ENCODE assay signal across 9 cellular contexts in genomic region chr2:8821276-8822217, GRCh38. TPM values are rescaled to one million over a fixed set of nuclear protein-coding genes. Genes with fewer than 3 reads are reported as not detected.
DNase-seq lines count a peak whose midpoint lies in the region; ATAC-seq and TF ChIP-seq lines count a peak whose summit lies in the region.
"Had no signal": no experiment of that assay in that cellular context is flagged by ENCODE, and none has a peak within 500 bp of the region (broad histone marks: within the 10 kb centered on the region; RNA-seq: fewer than 3 reads in every experiment).

No MANE protein-coding gene starts in this region.

- peak overlapping the region; percentile 24 for H3K27ac Mint-ChIP-seq in HFFc6
- no peak overlapping the region for H3K27ac Mint-ChIP-seq in activated CD8-positive, alpha-beta T cell treated with anti-CD3 and anti-CD28 coated beads, Interleukin-2, amount 10 ng/mL, durations not matched to agents 7 days and 5 days
- H3K27ac Mint-ChIP-seq: activated CD4-positive, alpha-beta memory T cell treated with anti-CD3 and anti-CD28 coated beads, Interleukin-2, amount 10 ng/mL, durations not matched to agents 7 days and 5 days had no signal

- peak overlapping the region; percentile 13 to 22 for H3K27ac ChIP-seq in breast epithelium

- H3K4me3 Mint-ChIP-seq in HFFc6: no peak overlapping the region
- H3K4me3 Mint-ChIP-seq in activated CD8-positive, alpha-beta T cell treated with anti-CD3 and anti-CD28 coated beads, Interleukin-2, amount 10 ng/mL, durations not matched to agents 7 days and 5 days: no peak overlapping the region
- H3K4me3 Mint-ChIP-seq: activated CD4-positive, alpha-beta memory T cell treated with anti-CD3 and anti-CD28 coated beads, Interleukin-2, amount 10 ng/mL, durations not matched to agents 7 days and 5 days had no signal

- ATAC-seq in left lobe of liver (peak; percentile 92), HG02981 (IDR thresholded peaks at IDR 0.05; ENCODE audit: unreplicated experiment) (no peak)
- no peak for ATAC-seq in activated CD8-positive, alpha-beta T cell treated with anti-CD3 and anti-CD28 coated beads, Interleukin-2, amount 10 ng/mL, durations not matched to agents 7 days and 5 days

- H3K4me3 ChIP-seq in breast epithelium: no peak overlapping the region

- DNase-seq in HFFc6 (peak; percentile 12), breast epithelium (ENCODE audit: low spot score in 2 of 2) (peak in 1 of 2 donors; percentile 35), left lobe of liver (ENCODE audit: low spot score) (peak; percentile 85), stromal cell of bone marrow (ENCODE audit: low read depth) (peak; percentile 66), cortex of kidney (lab: John Stamatoyannopoulos, UW) (no peak), NCI-H146 (lab: John Stamatoyannopoulos, UW) (no peak)
- DNase-seq in activated CD8-positive, alpha-beta T cell treated with anti-CD3 and anti-CD28 coated beads, Interleukin-2, amount 10 ng/mL, durations not matched to agents 7 days and 5 days: no peak
- DNase-seq: activated CD4-positive, alpha-beta memory T cell treated with anti-CD3 and anti-CD28 coated beads, Interleukin-2, amount 10 ng/mL, durations not matched to agents 7 days and 5 days had no signal

- TF ChIP-seq CTCF in HFFc6 (IDR thresholded peaks at IDR 0.05) (no peak), breast epithelium (IDR thresholded peaks at IDR 0.05) (no peak)

- CTCF ChIA-PET in activated CD8-positive, alpha-beta T cell treated with anti-CD3 and anti-CD28 coated beads, Interleukin-2, amount 10 ng/mL, durations not matched to agents 7 days and 5 days (lab: Charles Lee): interaction anchor here (0.8 to 1.0 kb wide), 2 partner anchors 11 to 12 kb away, joined by 3 read pairs; no protein-coding TSS in a partner anchor

- H3K4me1 Mint-ChIP-seq in HFFc6 (ENCODE audit: low read depth): peaks cover 16% of the 10 kb centered on the region
- H3K4me1 Mint-ChIP-seq in activated CD8-positive, alpha-beta T cell treated with anti-CD3 and anti-CD28 coated beads, Interleukin-2, amount 10 ng/mL, durations not matched to agents 7 days and 5 days (ENCODE audit: low read depth): no peaks in the 10 kb centered on the region

- no peaks in the 10 kb centered on the region for H3K9me3 Mint-ChIP-seq in HFFc6
- no peaks in the 10 kb centered on the region for H3K9me3 Mint-ChIP-seq in activated CD8-positive, alpha-beta T cell treated with anti-CD3 and anti-CD28 coated beads, Interleukin-2, amount 10 ng/mL, durations not matched to agents 7 days and 5 days (ENCODE audit: insufficient read depth)
- H3K9me3 Mint-ChIP-seq: activated CD4-positive, alpha-beta memory T cell treated with anti-CD3 and anti-CD28 coated beads, Interleukin-2, amount 10 ng/mL, durations not matched to agents 7 days and 5 days had no signal

- POLR2A ChIA-PET in activated CD8-positive, alpha-beta T cell treated with anti-CD3 and anti-CD28 coated beads, Interleukin-2, amount 10 ng/mL, durations not matched to agents 7 days and 5 days (lab: Charles Lee): no interaction called here

- intact Hi-C loops in breast epithelium (cut with DNase I; ENCODE audit: low total_unique reads): no loop called here

- no peak for TF ChIP-seq POLR2A in breast epithelium (IDR thresholded peaks at IDR 0.05)

- H3K27me3 Mint-ChIP-seq in HFFc6 (ENCODE audit: insufficient read depth): no peaks in the 10 kb centered on the region
- no peaks in the 10 kb centered on the region for H3K27me3 Mint-ChIP-seq in activated CD8-positive, alpha-beta T cell treated with anti-CD3 and anti-CD28 coated beads, Interleukin-2, amount 10 ng/mL, durations not matched to agents 7 days and 5 days (ENCODE audit: low read depth)
- H3K27me3 Mint-ChIP-seq: activated CD4-positive, alpha-beta memory T cell treated with anti-CD3 and anti-CD28 coated beads, Interleukin-2, amount 10 ng/mL, durations not matched to agents 7 days and 5 days had no signal

- H3K36me3 ChIP-seq in breast epithelium: no peaks in the 10 kb centered on the region

- no peaks in the 10 kb centered on the region for H3K27me3 ChIP-seq in breast epithelium

- no peaks in the 10 kb centered on the region for H3K9me3 ChIP-seq in breast epithelium

- no peaks in the 10 kb centered on the region for H3K4me1 ChIP-seq in breast epithelium

- peaks cover 12% of the 10 kb centered on the region for H3K36me3 Mint-ChIP-seq in HFFc6 (ENCODE audit: low read depth)
- H3K36me3 Mint-ChIP-seq in activated CD8-positive, alpha-beta T cell treated with anti-CD3 and anti-CD28 coated beads, Interleukin-2, amount 10 ng/mL, durations not matched to agents 7 days and 5 days (ENCODE audit: low read depth): peaks cover 11% of the 10 kb centered on the region

RNA-seq across cellular contexts. Expression of gene KIDINS220, which starts 15.9 kb away (rescaled TPM):
- 10 to 100 TPM; 34.5 to 42.2 (median 38.2) TPM for total RNA-seq in HFFc6 (2021; fragmentation: NEBNext Ultra II Directional; extraction: Animal tissue kit (Norgen Biotek cat#: 25700))
- total RNA-seq in breast epithelium (100 to 1,000 TPM in 1 of 3 donors, 10 to 100 TPM in 2; 73.1 to 120 (median 87.2) TPM), left lobe of liver (17.9 TPM)
- total RNA-seq in activated CD8-positive, alpha-beta T cell treated with anti-CD3 and anti-CD28 coated beads, Interleukin-2, amount 10 ng/mL, durations not matched to agents 7 days and 5 days: 10 to 100 TPM; 27.2 to 30.0 TPM

Comparison
In these comparisons a context has a peak if more than half of its experiments do, and no peak if none do; other contexts are left out.
1. DNase-seq: peak in HFFc6 (single experiment), left lobe of liver (single experiment) and stromal cell of bone marrow (single experiment); none in cortex of kidney (single experiment), NCI-H146 (single experiment) and activated CD8-positive, alpha-beta T cell treated with anti-CD3 and anti-CD28 coated beads, Interleukin-2, amount 10 ng/mL, durations not matched to agents 7 days and 5 days (single experiment).